ENCODE assay signal across 7 cellular contexts in the genomic region with DNA sequence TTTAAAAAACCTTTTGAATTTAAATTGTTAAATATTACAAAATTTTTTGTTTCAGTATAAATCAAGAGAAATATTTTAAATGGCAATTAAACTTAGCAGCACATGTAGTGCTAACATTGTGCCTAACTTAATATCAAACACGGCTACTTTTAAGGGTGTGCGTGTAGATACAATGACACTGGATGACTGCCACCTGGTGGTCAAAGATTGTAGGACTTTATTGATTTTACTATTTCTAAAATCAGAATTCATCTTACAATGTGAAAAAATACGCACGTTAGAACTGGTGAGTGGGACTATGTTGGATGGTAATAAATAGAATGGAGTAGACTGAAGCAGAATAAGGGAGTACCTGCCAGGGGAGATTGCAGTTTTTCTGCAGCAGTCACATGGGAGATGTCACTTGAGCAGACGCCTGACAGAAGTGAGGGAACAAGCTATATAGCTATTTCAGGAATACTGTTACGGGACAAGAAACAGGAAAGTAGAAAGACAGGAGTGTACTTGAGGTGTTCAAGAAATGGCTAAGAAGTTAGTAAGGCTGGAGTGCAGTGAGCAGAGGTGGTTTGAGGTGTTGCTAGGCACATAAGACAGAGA. TPM values are rescaled to one million over a fixed set of nuclear protein-coding genes. Genes with fewer than 3 reads are reported as not detected.
DNase-seq lines count a peak whose midpoint lies in the region; ATAC-seq and TF ChIP-seq lines count a peak whose summit lies in the region.

No MANE protein-coding gene starts in this region.

- peak overlapping the region; percentile 14; the same call in 1 of the 2 replicates for H3K4me3 ChIP-seq in DOHH2 (ENCODE audit: low read length)

- peaks cover 9% of the 10 kb centered on the region for H4K20me1 ChIP-seq in DOHH2 (ENCODE audit: control insufficient read depth, insufficient read depth, low read depth, low read length)

- no peaks in the 10 kb centered on the region for H3K9me3 Mint-ChIP-seq in MCF 10A (ENCODE audit: unreplicated experiment)

- peaks cover 19% of the 10 kb centered on the region for H3F3A ChIP-seq in DOHH2 (ENCODE audit: control insufficient read depth, insufficient read depth)

- DNase-seq in HT1080 (ENCODE audit: low read depth) (peak; percentile 26), SHP77 treated with DMSO at 0.1 percent for 48 hours (lab: John Stamatoyannopoulos, UW) (peak; percentile 21), MCF 10A (ENCODE audit: unreplicated experiment) (peak; percentile 60), iris pigment epithelial cell (ENCODE audit: low read depth) (peak; percentile 54)
- peak; percentile 44 to 53 for DNase-seq in stimulated activated CD4-positive, alpha-beta T cell treated with anti-CD3 and anti-CD28 coated beads, Interleukin-2, amount 100 ng/mL, for 48 hours

- H3K27ac ChIP-seq in DOHH2 (ENCODE audit: low read depth, low read length) = peak overlapping the region; percentile 20

- TF ChIP-seq CTCF in DOHH2 (IDR thresholded peaks at IDR 0.05; ENCODE audit: low read depth, low read length, poor library complexity, severe bottlenecking) (peak; percentile 81), MCF 10A (IDR thresholded peaks at IDR 0.05; ENCODE audit: unreplicated experiment) (peak; percentile 41)

- peaks cover 94% of the 10 kb centered on the region for H3K79me2 ChIP-seq in DOHH2 (ENCODE audit: control insufficient read depth, low read length)

- no peak overlapping the region for H3K27ac Mint-ChIP-seq in MCF 10A (ENCODE audit: low read depth, unreplicated experiment)

- H3K36me3 Mint-ChIP-seq in MCF 10A (ENCODE audit: insufficient read depth, unreplicated experiment) = peaks cover 4% of the 10 kb centered on the region

- CTCF ChIA-PET in MCF 10A (lab: Yijun Ruan, JAX) = interaction anchor here (0.6 to 4.9 kb wide), 29 partner anchors 11 to 321 kb away, joined by 3 to 73 read pairs (median 4); a partner anchor contains a TSS

- peaks cover 67% of the 10 kb centered on the region for H3K36me3 ChIP-seq in DOHH2 (ENCODE audit: control insufficient read depth, low read length)

- H3K27me3 Mint-ChIP-seq in MCF 10A (ENCODE audit: insufficient read depth, unreplicated experiment) = no peaks in the 10 kb centered on the region

- POLR2A ChIA-PET in MCF 10A (lab: Yijun Ruan, JAX) = interaction anchor here (0.7 to 1.0 kb wide), 2 partner anchors 65 to 239 kb away, joined by 3 read pairs; no protein-coding TSS in a partner anchor

- no peaks in the 10 kb centered on the region for H3K27me3 ChIP-seq in DOHH2 (ENCODE audit: control insufficient read depth, low read length)

- H3K4me3 Mint-ChIP-seq in MCF 10A (ENCODE audit: unreplicated experiment) = no peak overlapping the region

- intact Hi-C loops in MCF 10A (cut with micrococcal nuclease) = loop anchor here (1.0 to 5.0 kb wide), 3 partner anchors 51 to 145 kb away; a partner anchor contains a TSS

- peak overlapping the region; percentile 47 for H3K4me2 ChIP-seq in DOHH2 (ENCODE audit: low read length)

- H3K9me2 ChIP-seq in DOHH2 (replicated peaks; ENCODE audit: control insufficient read depth, low read length) = no peaks in the 10 kb centered on the region

- ATAC-seq in HG03469 (IDR thresholded peaks at IDR 0.05; ENCODE audit: unreplicated experiment) = no peak

- BruUV-seq in MCF 10A (replicated peaks; lab: Mats Ljungman, UMichigan) = no TSS peak

- H3K9me3 ChIP-seq in DOHH2 (ENCODE audit: control insufficient read depth, insufficient read depth, low read length) = no peaks in the 10 kb centered on the region

- peaks cover 78% of the 10 kb centered on the region for H3K4me1 ChIP-seq in DOHH2 (ENCODE audit: control insufficient read depth, low read length)

- no peaks in the 10 kb centered on the region for H3K4me1 Mint-ChIP-seq in MCF 10A (ENCODE audit: insufficient read depth, unreplicated experiment)

RNA-seq across cellular contexts. Expression of a gene that starts 52.9 kb away (rescaled TPM):
- total RNA-seq in HT1080 (2014; rRNA removed; shearing (Covaris generic)) = 12.3 and 14.0 TPM in 2 replicates
- 15.8 and 17.4 TPM in 2 replicates for polyA plus RNA-seq in HT1080 (2015; cell fraction: cytosol; rRNA removed)
- 11.4 and 12.1 TPM in 2 replicates for polyA plus RNA-seq in HT1080 (2015; cell fraction: nucleus; rRNA removed)
- total RNA-seq in MCF 10A (2022) = 12.4 and 16.1 TPM in 2 replicates
